Comparison of ENCODE assay signal across 10 cellular contexts in genomic region chr18:50662177-50662576, GRCh38.
DNase-seq lines count a peak whose midpoint lies in the region; ATAC-seq and TF ChIP-seq lines count a peak whose summit lies in the region.
"Had no signal": no experiment of that assay in that cellular context is flagged by ENCODE, and none has a peak within 500 bp of the region (broad histone marks: within the 10 kb centered on the region; RNA-seq: fewer than 3 reads in every experiment).

No MANE protein-coding gene starts in this region.

- WGBS in suprapubic skin: 79% methylated on average over 3 of the region's 3 CpGs

- POLR2A ChIA-PET in BJ (lab: Charles Lee): no interaction called here
- POLR2A ChIA-PET in HEK293 (lab: Yijun Ruan, JAX): no interaction called here

- H3K4me1 ChIP-seq in HEK293 (ENCODE audit: control insufficient read depth, insufficient read depth, low read length): no peaks in the 10 kb centered on the region
- no peaks in the 10 kb centered on the region for H3K4me1 ChIP-seq in suprapubic skin

- H3K4me3 ChIP-seq in BJ (ENCODE audit: low read depth, low read length) (no peak overlapping the region), HEK293 (ENCODE audit: low read depth, low read length) (no peak overlapping the region), suprapubic skin (no peak overlapping the region)

- peak; percentile 31; the same call in 1 of the 2 replicates for TF ChIP-seq CTCF in BJ (IDR thresholded peaks at IDR 0.05; ENCODE audit: insufficient read depth, low read depth, low read length)
- TF ChIP-seq CTCF in HEK293 (tag by site-specific recombination; IDR thresholded peaks at IDR 0.05): peak; percentile 18; the same call in 1 of the 2 replicates
- TF ChIP-seq CTCF in suprapubic skin (IDR thresholded peaks at IDR 0.05): no peak

- H3K27ac ChIP-seq in HEK293 (ENCODE audit: extremely low read depth, low read depth, low read length) (no peak overlapping the region), suprapubic skin (no peak overlapping the region)

- ATAC-seq in HG03571 (IDR thresholded peaks at IDR 0.05; ENCODE audit: unreplicated experiment) (no peak), GM19452 (IDR thresholded peaks at IDR 0.05; ENCODE audit: unreplicated experiment) (no peak)
- ATAC-seq: sciatic nerve had no signal

- H3K36me3 ChIP-seq in BJ (ENCODE audit: control insufficient read depth, insufficient read depth, low read length) (no peaks in the 10 kb centered on the region), HEK293 (ENCODE audit: control insufficient read depth in 2 of 2, insufficient read depth in 1 of 2, low read length in 2 of 2) (no peaks in the 10 kb centered on the region), suprapubic skin (no peaks in the 10 kb centered on the region)

- DNase-seq in BJ (ENCODE audit: low read depth): no peak
- peak; percentile 51 for DNase-seq in RPMI8226
- DNase-seq in iris pigment epithelial cell (ENCODE audit: low read depth): peak; percentile 37
- DNase-seq in occipital lobe (lab: John Stamatoyannopoulos, UW): no peak
- DNase-seq in suprapubic skin (ENCODE audit: low spot score in 2 of 2): no peak
- DNase-seq: activated B cell treated with CpG ODN at 0.5 μM for 24 hours had no signal

- CTCF ChIA-PET in BJ (lab: Yijun Ruan, JAX): no interaction called here
- CTCF ChIA-PET in HEK293 (lab: Yijun Ruan, JAX): interaction anchor here (1.3 to 2.3 kb wide), 2 partner anchors 17 to 24 kb away, joined by 3 to 10 read pairs; no protein-coding TSS in a partner anchor

- H3K27me3 ChIP-seq in BJ (ENCODE audit: control insufficient read depth, insufficient read depth, low read length) (no peaks in the 10 kb centered on the region), suprapubic skin (no peaks in the 10 kb centered on the region)

- TF ChIP-seq EP300 in suprapubic skin (IDR thresholded peaks at IDR 0.05): no peak

- no peaks in the 10 kb centered on the region for H3K9me3 ChIP-seq in HEK293 (ENCODE audit: control insufficient read depth, insufficient read depth, low read depth, low read length)
- no peaks in the 10 kb centered on the region for H3K9me3 ChIP-seq in suprapubic skin

- TF ChIP-seq POLR2A in suprapubic skin (IDR thresholded peaks at IDR 0.05): no peak

TF ChIP-seq in HEK293, 187 proteins besides CTCF, POLR2A, EP300 and RAD21:
- TF ChIP-seq ZNF350 (tag by site-specific recombination; IDR thresholded peaks at IDR 0.05) (no peak), SETDB1 (IDR thresholded peaks at IDR 0.05; ENCODE audit: insufficient read length, low read length) (peak; percentile 22)

Comparison
In these comparisons a context has a peak if more than half of its experiments do, and no peak if none do; other contexts are left out.
1. DNase-seq: peak in RPMI8226 (single experiment) and iris pigment epithelial cell (single experiment); none in BJ (single experiment), occipital lobe (single experiment) and suprapubic skin (0 of 2).
2. CTCF ChIP-seq: peak in BJ (single experiment) and HEK293 (single experiment); none in suprapubic skin (0 of 2).